In genomic region chr18:58572181-58572580, GRCh38 we compare ENCODE assay signal across 17 cellular contexts. TPM values are rescaled to one million over a fixed set of nuclear protein-coding genes. Genes with fewer than 3 reads are reported as not detected.
A peak's percentile ranks its signal among the peaks of the same experiment; 100 is the strongest.
DNase-seq lines count a peak whose midpoint lies in the region; ATAC-seq, FAIRE-seq and TF ChIP-seq lines count a peak whose summit lies in the region.
"Had no signal": no experiment of that assay in that cellular context is flagged by ENCODE, and none has a peak within 500 bp of the region (broad histone marks: within the 10 kb centered on the region; RNA-seq: fewer than 3 reads in every experiment).

No MANE protein-coding gene starts in this region.

- peaks cover 44% of the 10 kb centered on the region for H3K4me1 ChIP-seq in SJSA1 (replicated peaks)

- FAIRE-seq in urothelium cell line (lab: Jason Lieb, UNC) = no peak

- H3K27ac ChIP-seq in SJSA1 = peak overlapping the region; percentile 64
- H3K27ac ChIP-seq: KMS-11, SK-N-MC had no signal

- H3K9me3 Mint-ChIP-seq in activated T-cell treated with anti-CD3 and anti-CD28 coated beads, Interleukin-2, amount 50 U/mL, for 72 hours = peaks cover 0 to 2% of the 10 kb centered on the region in 2 donors
- H3K9me3 Mint-ChIP-seq in activated T-cell treated with anti-CD3 and anti-CD28 coated beads, Interleukin-2, amount 50 U/mL, for 24 hours = no peaks in the 10 kb centered on the region

- no peak for TF ChIP-seq CTCF in fibroblast of the aortic adventitia (IDR thresholded peaks at IDR 0.05; ENCODE audit: insufficient read depth, low read length)

- peaks cover 9% of the 10 kb centered on the region for H3K27me3 Mint-ChIP-seq in activated T-cell treated with anti-CD3 and anti-CD28 coated beads, Interleukin-2, amount 50 U/mL, for 72 hours (ENCODE audit: low read depth)
- H3K27me3 Mint-ChIP-seq in activated T-cell treated with anti-CD3 and anti-CD28 coated beads, Interleukin-2, amount 50 U/mL, for 24 hours = no peaks in the 10 kb centered on the region

- H3K4me3 ChIP-seq in SJSA1 = no peak overlapping the region
- H3K4me3 ChIP-seq in fibroblast of the aortic adventitia (ENCODE audit: low read depth, low read length) = no peak overlapping the region
- H3K4me3 ChIP-seq: SK-N-MC had no signal

- no peaks in the 10 kb centered on the region for H3K9me3 ChIP-seq in SJSA1 (replicated peaks)

- H3K27ac Mint-ChIP-seq in activated T-cell treated with anti-CD3 and anti-CD28 coated beads, Interleukin-2, amount 50 U/mL, for 72 hours = peak overlapping the region; percentile 3
- no peak overlapping the region for H3K27ac Mint-ChIP-seq in activated T-cell treated with anti-CD3 and anti-CD28 coated beads, Interleukin-2, amount 50 U/mL, for 24 hours

- peaks cover 19% of the 10 kb centered on the region for H3K4me1 Mint-ChIP-seq in activated T-cell treated with anti-CD3 and anti-CD28 coated beads, Interleukin-2, amount 50 U/mL, for 72 hours (ENCODE audit: low read depth)
- H3K4me1 Mint-ChIP-seq in activated T-cell treated with anti-CD3 and anti-CD28 coated beads, Interleukin-2, amount 50 U/mL, for 24 hours (ENCODE audit: low read depth) = peaks cover 11% of the 10 kb centered on the region

- DNase-seq in activated T-cell treated with anti-CD3 and anti-CD28 coated beads, Interleukin-2, amount 50 U/mL, for 72 hours = no peak
- DNase-seq in activated T-cell treated with anti-CD3 and anti-CD28 coated beads, Interleukin-2, amount 50 U/mL, for 24 hours = no peak
- DNase-seq in SJSA1 (ENCODE audit: low read depth in 1 of 2, low spot score in 2 of 2) = peak; percentile 86 to 90
- peak; percentile 99 for DNase-seq in fibroblast of the aortic adventitia (ENCODE audit: low read depth)
- peak; percentile 29 for DNase-seq in urothelium cell line (ENCODE audit: low spot score)
- DNase-seq in iPS-NIHi11 (ENCODE audit: low spot score) = no peak
- DNase-seq in Ammon's horn (ENCODE audit: low spot score) = no peak
- DNase-seq: 8988T; activated CD4-positive, alpha-beta T cell treated with anti-CD3 and anti-CD28 coated beads for 4 hours; activated effector memory CD4-positive, alpha-beta T cell treated with Interleukin-2 at 50 U/mL for 16 hours; effector CD4-positive, alpha-beta T cell; GDM1; NCI-H510A; stimulated activated CD4-positive, alpha-beta T cell treated with anti-CD3 and anti-CD28 coated beads, Interleukin-15, amount 100 ng/mL, for 24 hours had no signal

- H3K36me3 ChIP-seq in SJSA1 = peaks cover 37% of the 10 kb centered on the region

- no peaks in the 10 kb centered on the region for H3K27me3 ChIP-seq in SJSA1 (replicated peaks)

- H3K4me3 Mint-ChIP-seq in activated T-cell treated with anti-CD3 and anti-CD28 coated beads, Interleukin-2, amount 50 U/mL, for 72 hours = peak overlapping the region; percentile 36 to 38
- no peak overlapping the region for H3K4me3 Mint-ChIP-seq in activated T-cell treated with anti-CD3 and anti-CD28 coated beads, Interleukin-2, amount 50 U/mL, for 24 hours

- peak in 1 of 2 donors; percentile 30 for ATAC-seq in activated T-cell treated with anti-CD3 and anti-CD28 coated beads, Interleukin-2, amount 50 U/mL, for 72 hours (replicated peaks in 1 of 2)
- ATAC-seq in HG03442 (IDR thresholded peaks at IDR 0.05; ENCODE audit: unreplicated experiment) = no peak

- H3K36me3 Mint-ChIP-seq in activated T-cell treated with anti-CD3 and anti-CD28 coated beads, Interleukin-2, amount 50 U/mL, for 72 hours (ENCODE audit: insufficient read depth in 2 of 2) = peaks cover 0 to 13% of the 10 kb centered on the region in 2 donors
- no peaks in the 10 kb centered on the region for H3K36me3 Mint-ChIP-seq in activated T-cell treated with anti-CD3 and anti-CD28 coated beads, Interleukin-2, amount 50 U/mL, for 24 hours (ENCODE audit: low read depth)

RNA-seq across cellular contexts. Expression of gene ALPK2, which starts 56.7 kb away (rescaled TPM):
- 10 to 100 TPM; 12.7 to 18.5 TPM for total RNA-seq in activated T-cell treated with anti-CD3 and anti-CD28 coated beads, Interleukin-2, amount 50 U/mL, for 72 hours
- total RNA-seq in SJSA1 (2014; rRNA removed; shearing (Covaris generic)) = 22.2 and 46.0 TPM in 2 replicates
- 8.8 and 26.4 TPM in 2 replicates for total RNA-seq in fibroblast of the aortic adventitia (ENCODE audit: low replicate concordance)

Comparison
In these comparisons a context has a peak if more than half of its experiments do, and no peak if none do; other contexts are left out.
1. DNase-seq: peak in SJSA1 (2 of 2), fibroblast of the aortic adventitia (single experiment) and urothelium cell line (single experiment); none in activated T-cell treated with anti-CD3 and anti-CD28 coated beads, Interleukin-2, amount 50 U/mL, for 72 hours (0 of 2), activated T-cell treated with anti-CD3 and anti-CD28 coated beads, Interleukin-2, amount 50 U/mL, for 24 hours (single experiment), iPS-NIHi11 (single experiment) and Ammon's horn (single experiment).